In the genomic region with DNA sequence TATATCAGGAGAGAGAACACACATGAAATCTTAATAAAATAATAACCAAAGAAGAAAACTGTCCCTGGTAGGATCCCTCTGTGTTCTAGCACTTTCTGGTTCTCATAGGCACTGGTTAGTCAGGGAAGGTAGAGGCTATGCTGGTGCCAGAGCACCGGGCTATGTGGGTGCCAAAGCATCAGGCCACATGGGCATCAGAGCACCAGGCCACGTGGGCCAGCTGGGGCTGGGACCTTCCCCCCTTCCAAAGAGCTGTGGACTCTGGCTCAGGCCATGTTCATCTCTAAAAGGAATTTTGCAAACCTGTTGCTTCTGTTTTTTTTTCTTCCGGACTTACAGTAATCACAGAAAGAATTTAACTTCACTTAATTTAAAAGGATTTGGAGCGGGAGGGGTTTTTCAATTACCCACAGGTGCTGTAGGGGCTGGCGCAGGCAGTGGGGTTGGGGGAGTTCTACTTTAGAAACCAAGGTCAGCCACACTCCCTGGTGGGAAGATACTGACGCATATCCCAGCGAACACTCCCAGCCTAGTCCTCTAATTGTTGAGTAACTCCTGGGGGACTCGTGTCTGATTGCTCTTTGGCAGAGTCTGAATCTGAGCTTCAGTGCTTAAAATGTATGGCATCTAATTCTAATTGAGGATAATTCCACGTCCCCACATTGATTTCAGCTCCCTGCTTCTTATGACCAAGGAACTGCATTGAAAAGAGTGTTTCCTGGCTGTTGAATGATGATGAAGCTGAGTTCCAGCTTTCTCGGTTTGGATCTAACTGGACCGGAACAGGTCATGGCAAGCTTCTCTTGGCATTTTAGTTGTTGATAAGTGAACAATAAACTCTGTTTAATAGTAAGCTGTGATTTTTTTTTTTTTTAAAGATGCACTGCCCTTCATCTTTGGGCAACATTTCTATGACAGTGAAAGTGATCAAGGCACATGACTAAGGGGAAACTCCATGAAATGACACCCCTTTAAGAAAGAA, we compare ENCODE assay signal across 1 cellular context.
TF ChIP-seq lines count a peak whose summit lies in the region.

No MANE protein-coding gene starts in this region.

TF ChIP-seq in WTC11, 78 proteins besides CTCF, POLR2A, EP300 and RAD21 (continued from another document):
- TF ChIP-seq, protein P1, sequence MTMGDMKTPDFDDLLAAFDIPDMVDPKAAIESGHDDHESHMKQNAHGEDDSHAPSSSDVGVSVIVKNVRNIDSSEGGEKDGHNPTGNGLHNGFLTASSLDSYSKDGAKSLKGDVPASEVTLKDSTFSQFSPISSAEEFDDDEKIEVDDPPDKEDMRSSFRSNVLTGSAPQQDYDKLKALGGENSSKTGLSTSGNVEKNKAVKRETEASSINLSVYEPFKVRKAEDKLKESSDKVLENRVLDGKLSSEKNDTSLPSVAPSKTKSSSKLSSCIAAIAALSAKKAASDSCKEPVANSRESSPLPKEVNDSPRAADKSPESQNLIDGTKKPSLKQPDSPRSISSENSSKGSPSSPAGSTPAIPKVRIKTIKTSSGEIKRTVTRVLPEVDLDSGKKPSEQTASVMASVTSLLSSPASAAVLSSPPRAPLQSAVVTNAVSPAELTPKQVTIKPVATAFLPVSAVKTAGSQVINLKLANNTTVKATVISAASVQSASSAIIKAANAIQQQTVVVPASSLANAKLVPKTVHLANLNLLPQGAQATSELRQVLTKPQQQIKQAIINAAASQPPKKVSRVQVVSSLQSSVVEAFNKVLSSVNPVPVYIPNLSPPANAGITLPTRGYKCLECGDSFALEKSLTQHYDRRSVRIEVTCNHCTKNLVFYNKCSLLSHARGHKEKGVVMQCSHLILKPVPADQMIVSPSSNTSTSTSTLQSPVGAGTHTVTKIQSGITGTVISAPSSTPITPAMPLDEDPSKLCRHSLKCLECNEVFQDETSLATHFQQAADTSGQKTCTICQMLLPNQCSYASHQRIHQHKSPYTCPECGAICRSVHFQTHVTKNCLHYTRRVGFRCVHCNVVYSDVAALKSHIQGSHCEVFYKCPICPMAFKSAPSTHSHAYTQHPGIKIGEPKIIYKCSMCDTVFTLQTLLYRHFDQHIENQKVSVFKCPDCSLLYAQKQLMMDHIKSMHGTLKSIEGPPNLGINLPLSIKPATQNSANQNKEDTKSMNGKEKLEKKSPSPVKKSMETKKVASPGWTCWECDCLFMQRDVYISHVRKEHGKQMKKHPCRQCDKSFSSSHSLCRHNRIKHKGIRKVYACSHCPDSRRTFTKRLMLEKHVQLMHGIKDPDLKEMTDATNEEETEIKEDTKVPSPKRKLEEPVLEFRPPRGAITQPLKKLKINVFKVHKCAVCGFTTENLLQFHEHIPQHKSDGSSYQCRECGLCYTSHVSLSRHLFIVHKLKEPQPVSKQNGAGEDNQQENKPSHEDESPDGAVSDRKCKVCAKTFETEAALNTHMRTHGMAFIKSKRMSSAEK (CRISPR knock-in tag; IDR thresholded peaks at IDR 0.05; ENCODE audit: borderline replicate concordance), result no peak
- TF ChIP-seq CBFB (CRISPR knock-in tag; IDR thresholded peaks at IDR 0.05; ENCODE audit: low read depth) (no peak), CREM (CRISPR knock-in tag; IDR thresholded peaks at IDR 0.05) (no peak)
